27 cellular contexts compared by ENCODE assay signal in the genomic region with DNA sequence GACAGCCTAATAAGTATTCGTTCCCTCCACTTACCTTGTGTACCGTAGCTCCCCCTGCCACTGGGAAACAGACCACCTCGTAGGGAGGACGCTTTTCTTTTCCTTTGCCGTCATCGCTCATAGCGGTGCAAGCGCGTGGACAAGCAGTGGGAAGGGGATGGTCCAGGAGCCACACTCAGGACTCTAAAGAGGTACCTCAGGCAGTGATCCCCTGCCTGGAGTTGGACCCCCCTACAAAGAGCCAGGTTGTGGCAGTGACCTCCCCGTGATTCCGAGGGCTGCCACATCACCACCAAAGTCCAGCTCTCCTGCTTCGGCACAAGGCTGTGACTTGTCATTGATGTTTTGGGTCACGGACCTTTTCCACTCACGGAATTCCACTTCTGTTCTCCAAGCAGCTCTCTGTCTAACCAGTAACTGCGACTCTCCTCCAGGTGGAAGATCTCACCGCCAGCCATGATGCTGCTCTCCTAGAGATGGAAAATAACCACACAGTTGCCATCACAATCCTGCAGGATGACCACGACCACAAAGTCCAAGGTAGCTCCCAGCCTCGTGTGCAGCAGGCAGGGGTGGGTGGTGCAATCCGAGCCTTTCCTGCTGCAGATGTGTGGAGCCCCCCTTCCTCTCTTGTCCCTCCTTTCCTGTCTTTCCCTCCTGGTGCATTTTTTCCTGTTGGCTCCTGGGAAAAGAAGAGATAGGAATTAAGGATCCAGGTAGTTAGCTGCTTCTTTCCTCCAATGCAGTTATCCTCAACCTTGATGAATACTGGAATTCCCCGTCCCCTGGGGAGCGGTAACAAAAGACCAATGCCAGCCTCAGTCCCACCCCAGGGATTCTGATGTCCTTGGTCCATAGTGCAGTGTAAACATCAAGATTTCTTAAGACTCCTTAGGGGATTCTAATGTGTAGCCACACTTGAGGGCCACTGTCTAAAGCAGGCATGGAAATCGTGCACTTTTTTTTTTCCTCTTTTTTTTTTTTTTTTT.
"Had no signal": no experiment of that assay in that cellular context is flagged by ENCODE, and none has a peak within 500 bp of the region (broad histone marks: within the 10 kb centered on the region; RNA-seq: fewer than 3 reads in every experiment).

No MANE protein-coding gene starts in this region.

- H3K4me1 ChIP-seq: gastrocnemius medialis, pancreas, sigmoid colon, testis, tibial artery had no signal

- FAIRE-seq: colon, kidney, pancreas had no signal

- H3K9me3 ChIP-seq: gastrocnemius medialis, heart left ventricle, pancreas, sigmoid colon, testis, tibial artery had no signal

- H3K4me3 ChIP-seq: dorsolateral prefrontal cortex, gastrocnemius medialis, heart left ventricle, hepatocyte, lung, pancreas, sigmoid colon, testis, tibial artery had no signal

- H3K4me2 ChIP-seq: hepatocyte had no signal

- DNase-seq: cerebellar nuclear complex; dorsolateral prefrontal cortex; effector CD4-positive, alpha-beta T cell; foreskin fibroblast; gastrocnemius medialis; heart left ventricle; kidney; midbrain; naive thymus-derived CD4-positive, alpha-beta T cell; occipital lobe; pancreas; sigmoid colon; stimulated activated CD4-positive, alpha-beta T cell treated with anti-CD3 and anti-CD28 coated beads, Interleukin-4, amount 100 ng/mL, for 4 hours; stimulated activated naive CD8-positive, alpha-beta T cell treated with anti-CD3 and anti-CD28 coated beads, Interleukin-15, Interleukin-2, amounts not matched to agents 100 U/mL and 50 U/mL, for 24 hours; substantia nigra; testis; tibial artery had no signal

- H3K36me3 ChIP-seq: gastrocnemius medialis, pancreas, sigmoid colon, tibial artery had no signal

- ATAC-seq: esophagus mucosa; gastrocnemius medialis; heart left ventricle; left lobe of liver; naive thymus-derived CD4-positive, alpha-beta T cell; pancreas; stimulated activated memory B cell treated with anti-CD40 and anti-IgM and Interleukin-4, amounts not matched to agents 10 μg/mL and 1 μg/mL and 100 μg/mL, for 72 hours; stimulated activated naive CD8-positive, alpha-beta T cell treated with anti-CD3 and anti-CD28 coated beads, Interleukin-15, Interleukin-2, amounts not matched to agents 100 U/mL and 50 U/mL, for 24 hours had no signal

- H3K27ac Mint-ChIP-seq: memory B cell; naive thymus-derived CD4-positive, alpha-beta T cell; nephron; stimulated activated memory B cell treated with anti-CD40 and anti-IgM and Interleukin-4, amounts not matched to agents 10 μg/mL and 1 μg/mL and 100 μg/mL, for 72 hours; type B pancreatic cell had no signal

- H3K4me3 Mint-ChIP-seq: memory B cell; naive thymus-derived CD4-positive, alpha-beta T cell; nephron; stimulated activated memory B cell treated with anti-CD40 and anti-IgM and Interleukin-4, amounts not matched to agents 10 μg/mL and 1 μg/mL and 100 μg/mL, for 72 hours; type B pancreatic cell had no signal

- H2AFZ ChIP-seq: hepatocyte had no signal

- H3K9me3 Mint-ChIP-seq: memory B cell; naive thymus-derived CD4-positive, alpha-beta T cell; nephron; stimulated activated memory B cell treated with anti-CD40 and anti-IgM and Interleukin-4, amounts not matched to agents 10 μg/mL and 1 μg/mL and 100 μg/mL, for 72 hours; type B pancreatic cell had no signal

- H3K27ac ChIP-seq: dorsolateral prefrontal cortex, epithelial cell of prostate, gastrocnemius medialis, heart left ventricle, hepatocyte, pancreas, sigmoid colon, testis, tibial artery had no signal

- H3K79me2 ChIP-seq: hepatocyte had no signal

- H3K27me3 ChIP-seq: dorsolateral prefrontal cortex, gastrocnemius medialis, hepatocyte, pancreas, sigmoid colon, testis, tibial artery had no signal

- H3K4me1 Mint-ChIP-seq: naive thymus-derived CD4-positive, alpha-beta T cell had no signal

- H3K36me3 Mint-ChIP-seq: memory B cell; naive thymus-derived CD4-positive, alpha-beta T cell; stimulated activated memory B cell treated with anti-CD40 and anti-IgM and Interleukin-4, amounts not matched to agents 10 μg/mL and 1 μg/mL and 100 μg/mL, for 72 hours; type B pancreatic cell had no signal

- H3K27me3 Mint-ChIP-seq: memory B cell; stimulated activated memory B cell treated with anti-CD40 and anti-IgM and Interleukin-4, amounts not matched to agents 10 μg/mL and 1 μg/mL and 100 μg/mL, for 72 hours; type B pancreatic cell had no signal
